Comparison of ENCODE assay signal across 24 cellular contexts in the genomic region with DNA sequence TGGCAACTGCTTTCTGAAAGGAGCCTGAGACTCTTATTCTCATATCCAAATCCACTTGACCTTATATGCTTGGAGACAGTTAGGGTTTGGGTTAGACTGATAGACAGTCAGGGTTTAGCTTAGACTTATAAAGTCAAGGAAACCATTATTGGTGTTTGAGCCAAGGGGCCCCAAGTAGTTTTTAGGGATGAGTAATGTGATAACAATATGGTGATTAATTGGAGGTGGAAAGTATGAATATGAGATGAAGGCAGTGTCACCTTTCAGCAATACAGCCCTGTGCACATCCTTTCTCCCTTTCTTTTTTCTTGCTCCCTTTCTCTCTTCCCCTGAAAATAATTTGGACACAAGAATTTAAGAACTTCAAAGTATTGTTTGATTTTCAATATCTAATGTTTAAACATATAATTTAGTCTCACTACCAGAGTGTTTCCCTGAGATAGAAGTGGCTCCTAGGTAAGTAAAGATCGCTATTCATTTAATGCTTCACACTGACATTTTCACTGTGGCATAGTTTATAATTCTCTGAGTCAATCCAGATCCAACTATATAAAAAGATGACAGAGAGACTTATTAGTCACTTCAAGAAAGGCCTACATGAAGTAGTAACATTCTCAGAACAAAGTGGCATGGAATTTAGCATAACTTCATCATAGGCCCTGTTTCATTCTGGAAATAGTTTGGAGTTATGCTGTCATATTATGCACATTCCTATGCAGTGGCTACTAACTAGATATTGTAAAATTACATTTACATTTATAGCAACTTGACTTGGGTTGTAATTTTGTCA.
DNase-seq lines count a peak whose midpoint lies in the region; TF ChIP-seq lines count a peak whose summit lies in the region.
"Had no signal": no experiment of that assay in that cellular context is flagged by ENCODE, and none has a peak within 500 bp of the region (broad histone marks: within the 10 kb centered on the region; RNA-seq: fewer than 3 reads in every experiment).

No MANE protein-coding gene starts in this region.

- no peak overlapping the region for H3K4me3 ChIP-seq in cardiac fibroblast (replicated peaks in 1 of 2; ENCODE audit: low read depth in 2 of 2, low read length in 2 of 2)
- H3K4me3 ChIP-seq: body of pancreas, PC-9, right lobe of liver, thoracic aorta, vagina had no signal

- DNase-seq in NCI-H2171 treated with DMSO at 0.1 percent for 48 hours (lab: John Stamatoyannopoulos, UW) (peak; percentile 31), NCI-H2171 (lab: John Stamatoyannopoulos, UW) (no peak), HT1080 (ENCODE audit: low read depth) (peak; percentile 1), cardiac fibroblast (ENCODE audit: low read depth in 2 of 2) (peak; percentile 18 to 63), kidney tubule cell (ENCODE audit: low spot score) (peak; percentile 2), NCI-H345 treated with DMSO at 0.1 percent for 48 hours (lab: John Stamatoyannopoulos, UW; ENCODE audit: unreplicated experiment) (no peak), kidney glomerular epithelial cell (lab: John Stamatoyannopoulos, UW) (no peak), midbrain (lab: John Stamatoyannopoulos, UW) (no peak)
- DNase-seq: activated CD4-positive, alpha-beta T cell treated with anti-CD3 and anti-CD28 coated beads, Interleukin-2, amount 50 U/mL, for 4 hours; activated CD8-positive, alpha-beta memory T cell treated with anti-CD3 and anti-CD28 coated beads, Interleukin-2, amount 50 U/mL, for 48 hours; body of pancreas; CD4-positive, CD25-positive, alpha-beta regulatory T cell; effector CD4-positive, alpha-beta T cell; GOT3; hippocampal formation; NCI-H524 treated with DMSO at 0.1 percent for 48 hours; NK-92 treated with Interleukin-12 subunit alpha and Interleukin-12 subunit beta, amount 100 ng/mL, for 24 hours; PC-9; right lobe of liver; SIG-M5; stimulated activated CD4-positive, alpha-beta T cell treated with anti-CD3 and anti-CD28 coated beads, Interleukin-4, amount 100 ng/mL, for 24 hours; T-helper 9 cell had no signal

- no peak for TF ChIP-seq CTCF in cardiac fibroblast (IDR thresholded peaks at IDR 0.05; ENCODE audit: low read depth, low read length)

Comparison
In these comparisons a context has a peak if more than half of its experiments do, and no peak if none do; other contexts are left out.
1. DNase-seq: peak in NCI-H2171 treated with DMSO at 0.1 percent for 48 hours (single experiment), HT1080 (single experiment), cardiac fibroblast (2 of 2) and kidney tubule cell (single experiment); none in NCI-H2171 (single experiment), NCI-H345 treated with DMSO at 0.1 percent for 48 hours (single experiment), kidney glomerular epithelial cell (single experiment) and midbrain (single experiment).